ENCODE assay signal across 1 cellular context in the genomic region with DNA sequence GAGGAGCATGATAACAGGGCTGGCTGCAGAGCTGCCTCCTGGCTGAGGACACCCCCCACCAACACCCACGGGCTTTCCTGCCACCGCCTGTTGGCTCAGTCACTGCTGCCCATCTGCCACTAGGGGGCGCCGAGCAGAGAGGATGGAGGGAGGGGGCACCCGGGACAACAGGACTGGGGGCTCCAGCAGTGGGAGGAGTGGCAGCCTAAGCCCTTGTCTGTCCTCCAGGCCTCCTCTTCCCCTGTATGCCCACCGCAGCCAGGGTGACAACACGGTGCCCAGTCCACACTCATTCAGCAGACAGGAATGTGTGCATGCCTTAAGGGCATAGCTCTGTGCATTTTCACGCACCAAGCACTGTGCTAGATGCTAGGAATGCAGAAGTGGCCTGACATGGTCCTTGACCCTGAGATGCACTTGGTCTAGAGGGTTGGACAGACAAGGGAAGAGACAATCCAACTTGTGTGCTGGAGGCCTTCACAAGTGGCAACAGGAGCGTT.
TF ChIP-seq lines count a peak whose summit lies in the region.

No MANE protein-coding gene starts in this region.

TF ChIP-seq in HCT116, 20 proteins besides CTCF, POLR2A, EP300 and RAD21 (continued from another document):
- TF ChIP-seq, protein P1, sequence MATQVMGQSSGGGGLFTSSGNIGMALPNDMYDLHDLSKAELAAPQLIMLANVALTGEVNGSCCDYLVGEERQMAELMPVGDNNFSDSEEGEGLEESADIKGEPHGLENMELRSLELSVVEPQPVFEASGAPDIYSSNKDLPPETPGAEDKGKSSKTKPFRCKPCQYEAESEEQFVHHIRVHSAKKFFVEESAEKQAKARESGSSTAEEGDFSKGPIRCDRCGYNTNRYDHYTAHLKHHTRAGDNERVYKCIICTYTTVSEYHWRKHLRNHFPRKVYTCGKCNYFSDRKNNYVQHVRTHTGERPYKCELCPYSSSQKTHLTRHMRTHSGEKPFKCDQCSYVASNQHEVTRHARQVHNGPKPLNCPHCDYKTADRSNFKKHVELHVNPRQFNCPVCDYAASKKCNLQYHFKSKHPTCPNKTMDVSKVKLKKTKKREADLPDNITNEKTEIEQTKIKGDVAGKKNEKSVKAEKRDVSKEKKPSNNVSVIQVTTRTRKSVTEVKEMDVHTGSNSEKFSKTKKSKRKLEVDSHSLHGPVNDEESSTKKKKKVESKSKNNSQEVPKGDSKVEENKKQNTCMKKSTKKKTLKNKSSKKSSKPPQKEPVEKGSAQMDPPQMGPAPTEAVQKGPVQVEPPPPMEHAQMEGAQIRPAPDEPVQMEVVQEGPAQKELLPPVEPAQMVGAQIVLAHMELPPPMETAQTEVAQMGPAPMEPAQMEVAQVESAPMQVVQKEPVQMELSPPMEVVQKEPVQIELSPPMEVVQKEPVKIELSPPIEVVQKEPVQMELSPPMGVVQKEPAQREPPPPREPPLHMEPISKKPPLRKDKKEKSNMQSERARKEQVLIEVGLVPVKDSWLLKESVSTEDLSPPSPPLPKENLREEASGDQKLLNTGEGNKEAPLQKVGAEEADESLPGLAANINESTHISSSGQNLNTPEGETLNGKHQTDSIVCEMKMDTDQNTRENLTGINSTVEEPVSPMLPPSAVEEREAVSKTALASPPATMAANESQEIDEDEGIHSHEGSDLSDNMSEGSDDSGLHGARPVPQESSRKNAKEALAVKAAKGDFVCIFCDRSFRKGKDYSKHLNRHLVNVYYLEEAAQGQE (IDR thresholded peaks at IDR 0.05; ENCODE audit: low read depth): no peak
- TF ChIP-seq EZH2phosphoT487 (IDR thresholded peaks at IDR 0.05; ENCODE audit: borderline replicate concordance): no peak
